7 cellular contexts compared by ENCODE assay signal in genomic region chr5:53482717-53483638, GRCh38. TPM values are rescaled to one million over a fixed set of nuclear protein-coding genes. Genes with fewer than 3 reads are reported as not detected.
A peak's percentile ranks its signal among the peaks of the same experiment; 100 is the strongest.
DNase-seq lines count a peak whose midpoint lies in the region; ATAC-seq, FAIRE-seq and TF ChIP-seq lines count a peak whose summit lies in the region.

No MANE protein-coding gene starts in this region.

- no peak for TF ChIP-seq POLR2A in body of pancreas (IDR thresholded peaks at IDR 0.05)

- peak in 3 of 7 experiments; percentile 1 to 11 (median 9) for TF ChIP-seq CTCF in body of pancreas (IDR thresholded peaks at IDR 0.05)

- H3K4me1 ChIP-seq in body of pancreas (peaks cover 12% of the 10 kb centered on the region), iPS-20b (ENCODE audit: insufficient read depth, low read length) (peaks cover 7% of the 10 kb centered on the region; the same call in 1 of the 2 replicates), small intestine (ENCODE audit: control insufficient read depth in 2 of 2, insufficient read depth in 1 of 2, low read depth in 1 of 2, low read length in 1 of 2) (no peaks in the 10 kb centered on the region)

- intact Hi-C loops in body of pancreas (cut with DNase I), result loop anchor here (10.0 kb wide), 1 partner anchor 732 kb away; no protein-coding TSS in a partner anchor

- H3K4me3 ChIP-seq in body of pancreas, result peak overlapping the region in 1 of 2 donors; percentile 16
- peak overlapping the region; percentile 90 for H3K4me3 ChIP-seq in iPS-20b (ENCODE audit: low read length)
- H3K4me3 ChIP-seq in small intestine (ENCODE audit: low read depth in 1 of 2, low read length in 2 of 2), result peak overlapping the region in 1 of 2 donors; percentile 65

- WGBS in body of pancreas, 2 donors, result 33 to 35% methylated on average over 32 to 35 of the region's 35 CpGs
- 13 to 26% (median 18%) methylated on average over 35 of the region's 35 CpGs for WGBS in small intestine, 3 donors

- H3K27ac ChIP-seq in body of pancreas (no peak overlapping the region), iPS-20b (ENCODE audit: low read length) (no peak overlapping the region), small intestine (ENCODE audit: low read depth in 1 of 2, low read length in 1 of 2) (no peak overlapping the region)

- H3K27me3 ChIP-seq in body of pancreas, result no peaks in the 10 kb centered on the region
- H3K27me3 ChIP-seq in iPS-20b (ENCODE audit: insufficient read depth, low read length), result peaks cover 14% of the 10 kb centered on the region; the same call in 1 of the 2 replicates
- H3K27me3 ChIP-seq in small intestine (ENCODE audit: control insufficient read depth in 2 of 2, insufficient read depth in 2 of 2, low read length in 2 of 2), result peaks cover 3 to 6% of the 10 kb centered on the region in 2 donors

- H3K36me3 ChIP-seq in body of pancreas (replicated peaks in 1 of 2; ENCODE audit: insufficient read depth in 1 of 2, low read depth in 2 of 2) (no peaks in the 10 kb centered on the region), iPS-20b (ENCODE audit: insufficient read depth, low read depth, low read length) (peaks cover 39% of the 10 kb centered on the region), small intestine (ENCODE audit: control insufficient read depth in 2 of 2, insufficient read depth in 2 of 2, low read length in 2 of 2) (no peaks in the 10 kb centered on the region)

- ATAC-seq in GM18868 (IDR thresholded peaks at IDR 0.05; ENCODE audit: unreplicated experiment) (peak; percentile 26), body of pancreas (peak; percentile 24), HG03095 (IDR thresholded peaks at IDR 0.05; ENCODE audit: unreplicated experiment) (no peak)

- FAIRE-seq in small intestine (lab: Jason Lieb, UNC), result no peak

- peak; percentile 16 for DNase-seq in NCI-H526 treated with DMSO at 0.1 percent for 48 hours (lab: John Stamatoyannopoulos, UW)
- peak; percentile 10 to 39 (median 30) for DNase-seq in body of pancreas
- DNase-seq in small intestine, result peak; percentile 33
- no peak for DNase-seq in NCI-H1048 (lab: John Stamatoyannopoulos, UW)

- peak overlapping the region; percentile 78 for H3K9ac ChIP-seq in iPS-20b (ENCODE audit: low read depth, low read length)

- H3K9me3 ChIP-seq in body of pancreas, result no peaks in the 10 kb centered on the region
- H3K9me3 ChIP-seq in iPS-20b (ENCODE audit: insufficient read depth, low read depth, low read length), result no peaks in the 10 kb centered on the region
- no peaks in the 10 kb centered on the region for H3K9me3 ChIP-seq in small intestine (ENCODE audit: control insufficient read depth, low read depth)

RNA-seq across cellular contexts. Expression of gene FST, which starts 2.5 kb away (rescaled TPM):
- total RNA-seq in body of pancreas, result under 1 TPM; 0.52 to 0.99 TPM
- 1 to 10 TPM in 1 of 3 donors, under 1 TPM in 1, not detected in 1; 0.54 to 6.0 TPM for polyA plus RNA-seq in small intestine
